24 cellular contexts compared by ENCODE assay signal in genomic region chr7:82395147-82395546, GRCh38. TPM values are rescaled to one million over a fixed set of nuclear protein-coding genes. Genes with fewer than 3 reads are reported as not detected.
"Had no signal": no experiment of that assay in that cellular context is flagged by ENCODE, and none has a peak within 500 bp of the region (broad histone marks: within the 10 kb centered on the region; RNA-seq: fewer than 3 reads in every experiment).

No MANE protein-coding gene starts in this region.

- H3K4me1 ChIP-seq: lower lobe of right lung, parathyroid adenoma, right lobe of liver, tibial nerve, uterus had no signal

- H3K4me3 ChIP-seq: lower lobe of right lung, neural progenitor cell, right lobe of liver, smooth muscle cell, tibial nerve, uterus had no signal

- H3K36me3 Mint-ChIP-seq: naive thymus-derived CD8-positive, alpha-beta T cell; stimulated activated memory B cell treated with anti-CD40 and anti-IgM and Interleukin-4, amounts not matched to agents 10 μg/mL and 1 μg/mL and 100 μg/mL, for 72 hours; type B pancreatic cell had no signal

- H3K27ac ChIP-seq: lower lobe of right lung, neural progenitor cell, neutrophil, parathyroid adenoma, right lobe of liver, tibial nerve, uterus had no signal

- H3K4me3 Mint-ChIP-seq: naive thymus-derived CD8-positive, alpha-beta T cell; nephron; neural progenitor cell; stimulated activated memory B cell treated with anti-CD40 and anti-IgM and Interleukin-4, amounts not matched to agents 10 μg/mL and 1 μg/mL and 100 μg/mL, for 72 hours; stimulated activated naive CD8-positive, alpha-beta T cell treated with anti-CD3 and anti-CD28 coated beads, Interleukin-15, amount 100 ng/mL, for 72 hours; type B pancreatic cell had no signal

- DNase-seq: islet precursor cell; lower lobe of right lung; mammary epithelial cell; mesenchymal stem cell; naive thymus-derived CD8-positive, alpha-beta T cell; occipital lobe; retina; right lobe of liver; stimulated activated CD4-positive, alpha-beta T cell treated with anti-CD3 and anti-CD28 coated beads, Interleukin-1b, Interleukin-23, amount 100 ng/mL, for 48 hours; stimulated activated CD4-positive, alpha-beta T cell treated with anti-CD3 and anti-CD28 coated beads, Interleukin-2, amount 100 ng/mL, for 48 hours; stimulated activated CD4-positive, alpha-beta T cell treated with anti-CD3 and anti-CD28 coated beads, Interleukin-4, amount 100 ng/mL, for 4 hours; stimulated activated CD8-positive, alpha-beta memory T cell treated with anti-CD3 and anti-CD28 coated beads, Interleukin-4, amount 100 ng/mL, for 48 hours; stimulated activated naive CD4-positive, alpha-beta T cell treated with Interleukin-2 at 50 U/mL for 16 hours; stimulated activated naive CD8-positive, alpha-beta T cell treated with anti-CD3 and anti-CD28 coated beads, Interleukin-15, amount 100 ng/mL, for 72 hours; substantia nigra; uterus had no signal

- H3K9me3 ChIP-seq: lower lobe of right lung, neutrophil, right lobe of liver, uterus had no signal

- H3K36me3 ChIP-seq: lower lobe of right lung, neural progenitor cell, neutrophil, right lobe of liver, tibial nerve, uterus had no signal

- ATAC-seq: lower lobe of right lung; naive thymus-derived CD8-positive, alpha-beta T cell; right lobe of liver; stimulated activated memory B cell treated with anti-CD40 and anti-IgM and Interleukin-4, amounts not matched to agents 10 μg/mL and 1 μg/mL and 100 μg/mL, for 72 hours; stimulated activated naive CD8-positive, alpha-beta T cell treated with anti-CD3 and anti-CD28 coated beads, Interleukin-15, amount 100 ng/mL, for 72 hours had no signal

- H3K9me3 Mint-ChIP-seq: type B pancreatic cell had no signal

- H3K9ac ChIP-seq: neural progenitor cell, parathyroid adenoma had no signal

- H3K27me3 ChIP-seq: neural progenitor cell, neutrophil, right lobe of liver, tibial nerve, uterus had no signal

- H3K4me1 Mint-ChIP-seq: naive thymus-derived CD8-positive, alpha-beta T cell; stimulated activated memory B cell treated with anti-CD40 and anti-IgM and Interleukin-4, amounts not matched to agents 10 μg/mL and 1 μg/mL and 100 μg/mL, for 72 hours; stimulated activated naive CD8-positive, alpha-beta T cell treated with anti-CD3 and anti-CD28 coated beads, Interleukin-15, amount 100 ng/mL, for 72 hours had no signal

- H3K27ac Mint-ChIP-seq: naive thymus-derived CD8-positive, alpha-beta T cell; neural progenitor cell; stimulated activated memory B cell treated with anti-CD40 and anti-IgM and Interleukin-4, amounts not matched to agents 10 μg/mL and 1 μg/mL and 100 μg/mL, for 72 hours; stimulated activated naive CD8-positive, alpha-beta T cell treated with anti-CD3 and anti-CD28 coated beads, Interleukin-15, amount 100 ng/mL, for 72 hours; type B pancreatic cell had no signal

- H3K27me3 Mint-ChIP-seq: stimulated activated memory B cell treated with anti-CD40 and anti-IgM and Interleukin-4, amounts not matched to agents 10 μg/mL and 1 μg/mL and 100 μg/mL, for 72 hours; stimulated activated naive CD8-positive, alpha-beta T cell treated with anti-CD3 and anti-CD28 coated beads, Interleukin-15, amount 100 ng/mL, for 72 hours; type B pancreatic cell had no signal

RNA-seq across cellular contexts. Expression of gene CACNA2D1, which starts 48.4 kb away (rescaled TPM):
- total RNA-seq: naive thymus-derived CD8-positive, alpha-beta T cell had no signal
